In genomic region chr11:73645570-73645969, GRCh38 we compare ENCODE assay signal across 1 cellular context.
TF ChIP-seq lines count a peak whose summit lies in the region.

No MANE protein-coding gene starts in this region.

TF ChIP-seq in HepG2, 621 proteins besides CTCF, POLR2A, EP300 and RAD21:
- TF ChIP-seq ZNF274 (CRISPR knock-in tag; IDR thresholded peaks at IDR 0.05) = no peak
